ENCODE assay signal across 10 cellular contexts in genomic region chr20:53656653-53657288, GRCh38.
A peak's percentile ranks its signal among the peaks of the same experiment; 100 is the strongest.
DNase-seq lines count a peak whose midpoint lies in the region; ATAC-seq and TF ChIP-seq lines count a peak whose summit lies in the region.
"Had no signal": no experiment of that assay in that cellular context is flagged by ENCODE, and none has a peak within 500 bp of the region (broad histone marks: within the 10 kb centered on the region; RNA-seq: fewer than 3 reads in every experiment).

No MANE protein-coding gene starts in this region.

- H3K9me3 Mint-ChIP-seq in dendritic cell treated with granulocyte-macrophage colony-stimulating factor and Interleukin-4, amounts not matched to agents 40 ng/mL and 50 ng/mL, for 4 days, result no peaks in the 10 kb centered on the region
- H3K9me3 Mint-ChIP-seq in stimulated activated effector memory CD8-positive, alpha-beta T cell treated with anti-CD3 and anti-CD28 coated beads, Interleukin-12 subunit alpha, Interleukin-12 subunit beta, amount 100 ng/mL, for 72 hours, result no peaks in the 10 kb centered on the region

- H3K4me3 ChIP-seq in GM23248, result peak overlapping the region; percentile 46
- H3K4me3 ChIP-seq in PC-9, result peak overlapping the region; percentile 12; the same call in 1 of the 2 replicates
- H3K4me3 ChIP-seq: gastroesophageal sphincter had no signal

- peaks cover 52% of the 10 kb centered on the region for H3K4me1 ChIP-seq in GM23248 (ENCODE audit: insufficient read depth)
- peaks cover 63% of the 10 kb centered on the region for H3K4me1 ChIP-seq in PC-9 (replicated peaks; ENCODE audit: insufficient read depth)

- no peak for TF ChIP-seq CTCF in PC-9 (conservative IDR thresholded peaks at IDR 0.05)

- POLR2A ChIA-PET in PC-9 (lab: Charles Lee; ENCODE audit: unreplicated experiment), result interaction anchor here (0.8 kb wide), 1 partner anchor 82 kb away, joined by 10 read pairs; no protein-coding TSS in a partner anchor

- DNase-seq in GM23248 (peak; percentile 84), PC-9 (peak in 1 of 2 experiments; percentile 77), NCI-H146 treated with DMSO at 0.1 percent for 48 hours (lab: John Stamatoyannopoulos, UW; ENCODE audit: unreplicated experiment) (no peak), NCI-H2029 (lab: John Stamatoyannopoulos, UW) (no peak), DMS79 treated with DMSO at 0.1 percent for 48 hours (lab: John Stamatoyannopoulos, UW) (no peak)
- DNase-seq in stimulated activated effector memory CD8-positive, alpha-beta T cell treated with anti-CD3 and anti-CD28 coated beads, Interleukin-12 subunit alpha, Interleukin-12 subunit beta, amount 100 ng/mL, for 72 hours (ENCODE audit: low spot score in 2 of 2), result no peak
- DNase-seq: activated CD4-positive, alpha-beta T cell treated with anti-CD3 and anti-CD28 coated beads for 4 hours; stimulated activated CD4-positive, alpha-beta T cell treated with anti-CD3 and anti-CD28 coated beads, Interleukin-15, amount 100 ng/mL, for 24 hours had no signal

- H3K9me2 ChIP-seq in GM23248 (ENCODE audit: insufficient read depth) (no peaks in the 10 kb centered on the region), PC-9 (ENCODE audit: insufficient read depth) (no peaks in the 10 kb centered on the region)

- no peaks in the 10 kb centered on the region for H3K36me3 ChIP-seq in GM23248 (ENCODE audit: low read depth)
- H3K36me3 ChIP-seq in PC-9 (ENCODE audit: low read depth), result no peaks in the 10 kb centered on the region
- H3K36me3 ChIP-seq: gastroesophageal sphincter had no signal

- H3K9ac ChIP-seq in GM23248, result peak overlapping the region; percentile 64

- H3K79me2 ChIP-seq in GM23248 (ENCODE audit: insufficient read depth), result no peaks in the 10 kb centered on the region
- no peaks in the 10 kb centered on the region for H3K79me2 ChIP-seq in PC-9 (ENCODE audit: low read depth)

- no peaks in the 10 kb centered on the region for H3K36me3 Mint-ChIP-seq in dendritic cell treated with granulocyte-macrophage colony-stimulating factor and Interleukin-4, amounts not matched to agents 40 ng/mL and 50 ng/mL, for 4 days (ENCODE audit: low read depth)
- no peaks in the 10 kb centered on the region for H3K36me3 Mint-ChIP-seq in stimulated activated effector memory CD8-positive, alpha-beta T cell treated with anti-CD3 and anti-CD28 coated beads, Interleukin-12 subunit alpha, Interleukin-12 subunit beta, amount 100 ng/mL, for 72 hours

- H3K9me3 ChIP-seq in GM23248 (ENCODE audit: low read depth) (no peaks in the 10 kb centered on the region), PC-9 (ENCODE audit: insufficient read depth, low read depth) (no peaks in the 10 kb centered on the region)
- H3K9me3 ChIP-seq: gastroesophageal sphincter had no signal

- ATAC-seq in stimulated activated effector memory CD8-positive, alpha-beta T cell treated with anti-CD3 and anti-CD28 coated beads, Interleukin-12 subunit alpha, Interleukin-12 subunit beta, amount 100 ng/mL, for 72 hours, result peak; percentile 82
- ATAC-seq: gastroesophageal sphincter had no signal

- H2AFZ ChIP-seq in GM23248 (peak overlapping the region; percentile 34), PC-9 (peak overlapping the region; percentile 46)

- H3K27me3 ChIP-seq in GM23248 (replicated peaks; ENCODE audit: insufficient read depth) (no peaks in the 10 kb centered on the region), PC-9 (ENCODE audit: insufficient read depth, low read depth) (no peaks in the 10 kb centered on the region)
- H3K27me3 ChIP-seq: gastroesophageal sphincter had no signal

- peak overlapping the region; percentile 64 for H3K4me3 Mint-ChIP-seq in dendritic cell treated with granulocyte-macrophage colony-stimulating factor and Interleukin-4, amounts not matched to agents 40 ng/mL and 50 ng/mL, for 4 days
- H3K4me3 Mint-ChIP-seq in stimulated activated effector memory CD8-positive, alpha-beta T cell treated with anti-CD3 and anti-CD28 coated beads, Interleukin-12 subunit alpha, Interleukin-12 subunit beta, amount 100 ng/mL, for 72 hours, result peak overlapping the region; percentile 51

- H3K4me2 ChIP-seq in GM23248 (ENCODE audit: unreplicated experiment), result peak overlapping the region; percentile 47
- peak overlapping the region; percentile 74 for H3K4me2 ChIP-seq in PC-9

- H3F3A ChIP-seq in GM23248 (ENCODE audit: insufficient read depth), result peaks cover 50% of the 10 kb centered on the region
- peaks cover 33% of the 10 kb centered on the region for H3F3A ChIP-seq in PC-9 (ENCODE audit: insufficient read depth, low read depth)

- in situ Hi-C loops in GM23248 (cut with MboI), result no loop called here

- WGBS in GM23248 (ENCODE audit: low coverage in 1 of 2, low lambda C conversion rate in 2 of 2, missing lambda C conversion rate in 2 of 2), 2 experiments, result 17 to 19% methylated on average over 3 of the region's 3 CpGs

- intact Hi-C loops in PC-9 (cut with micrococcal nuclease; ENCODE audit: unreplicated experiment), result loop anchor here (5.0 kb wide), 1 partner anchor 59 kb away; no protein-coding TSS in a partner anchor
- intact Hi-C loops in dendritic cell treated with granulocyte-macrophage colony-stimulating factor and Interleukin-4, amounts not matched to agents 40 ng/mL and 50 ng/mL, for 4 days (cut with micrococcal nuclease), result loop anchor here (5.0 kb wide), 4 partner anchors 34 to 261 kb away; partner anchors contain the start of gene ZNF217

- H4K20me1 ChIP-seq in GM23248 (ENCODE audit: insufficient read depth) (no peaks in the 10 kb centered on the region), PC-9 (ENCODE audit: insufficient read depth) (no peaks in the 10 kb centered on the region)

- peaks cover 65% of the 10 kb centered on the region for H3K4me1 Mint-ChIP-seq in dendritic cell treated with granulocyte-macrophage colony-stimulating factor and Interleukin-4, amounts not matched to agents 40 ng/mL and 50 ng/mL, for 4 days (ENCODE audit: low read depth)
- H3K4me1 Mint-ChIP-seq in stimulated activated effector memory CD8-positive, alpha-beta T cell treated with anti-CD3 and anti-CD28 coated beads, Interleukin-12 subunit alpha, Interleukin-12 subunit beta, amount 100 ng/mL, for 72 hours, result peaks cover 59% of the 10 kb centered on the region

- peak overlapping the region; percentile 75 for H3K27ac ChIP-seq in GM23248
- H3K27ac ChIP-seq in PC-9, result peak overlapping the region; percentile 84

- CTCF ChIA-PET in PC-9 (lab: Charles Lee), result no interaction called here

- no TSS peak for BruUV-seq in PC-9 (replicated peaks; lab: Mats Ljungman, UMichigan)

- peak overlapping the region; percentile 98 for H3K27ac Mint-ChIP-seq in dendritic cell treated with granulocyte-macrophage colony-stimulating factor and Interleukin-4, amounts not matched to agents 40 ng/mL and 50 ng/mL, for 4 days
- peak overlapping the region; percentile 48 for H3K27ac Mint-ChIP-seq in stimulated activated effector memory CD8-positive, alpha-beta T cell treated with anti-CD3 and anti-CD28 coated beads, Interleukin-12 subunit alpha, Interleukin-12 subunit beta, amount 100 ng/mL, for 72 hours

- H3K27me3 Mint-ChIP-seq in dendritic cell treated with granulocyte-macrophage colony-stimulating factor and Interleukin-4, amounts not matched to agents 40 ng/mL and 50 ng/mL, for 4 days, result no peaks in the 10 kb centered on the region
